ENCODE assay signal across 34 cellular contexts in the genomic region with DNA sequence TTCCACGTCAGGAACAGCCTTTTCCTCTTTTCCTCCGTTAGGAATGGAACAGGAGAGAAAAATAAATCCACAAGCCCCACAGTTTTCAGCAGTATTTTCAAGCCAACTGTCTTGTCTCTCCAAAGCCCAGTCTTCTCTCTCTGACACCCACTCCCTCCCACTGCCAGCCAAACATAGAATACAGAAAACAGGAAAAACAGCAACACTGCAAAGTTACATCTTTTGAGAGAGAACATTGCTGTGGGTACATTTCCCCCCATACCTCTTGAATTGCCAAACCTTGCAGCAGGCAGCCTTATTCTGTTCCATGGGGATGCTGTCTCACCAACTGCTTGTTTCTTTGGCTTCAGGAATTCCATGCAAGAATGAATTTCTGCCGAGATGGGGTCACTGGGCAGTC.
"Had no signal": no experiment of that assay in that cellular context is flagged by ENCODE, and none has a peak within 500 bp of the region (broad histone marks: within the 10 kb centered on the region; RNA-seq: fewer than 3 reads in every experiment).

No MANE protein-coding gene starts in this region.

- H3K4me3 ChIP-seq: body of pancreas, breast epithelium, Peyer's patch, SJSA1 had no signal

- H3K9ac ChIP-seq: SK-N-SH had no signal

- FAIRE-seq: astrocyte, TTC549 had no signal

- H3K4me1 Mint-ChIP-seq: activated CD4-positive, alpha-beta T cell treated with anti-CD3 and anti-CD28 coated beads, Interleukin-2, amount 10 ng/mL, durations not matched to agents 24 days and 14 days; activated naive CD8-positive, alpha-beta T cell treated with anti-CD3 and anti-CD28 coated beads for 36 hours; activated T-helper 17 cell treated with anti-CD3 and anti-CD28 coated beads, Interleukin-2, amount 50 U/mL, for 72 hours had no signal

- H3K27ac ChIP-seq: body of pancreas, breast epithelium, Peyer's patch, SJSA1 had no signal

- H3K27me3 ChIP-seq: body of pancreas, breast epithelium, Peyer's patch, SJSA1 had no signal

- H3K4me3 Mint-ChIP-seq: activated CD4-positive, alpha-beta T cell treated with anti-CD3 and anti-CD28 coated beads, Interleukin-2, amount 10 ng/mL, durations not matched to agents 24 days and 14 days; activated CD8-positive, alpha-beta T cell treated with anti-CD3 and anti-CD28 coated beads for 36 hours; activated naive CD8-positive, alpha-beta T cell treated with anti-CD3 and anti-CD28 coated beads for 36 hours; activated T-cell treated with anti-CD3 and anti-CD28 coated beads, Interleukin-2, amount 50 U/mL, for 72 hours; activated T-helper 17 cell treated with anti-CD3 and anti-CD28 coated beads, Interleukin-2, amount 50 U/mL, for 72 hours; T-helper 1 cell treated with Interleukin-12 subunit alpha and Interleukin-12 subunit beta and Interleukin-4 antibody, amounts not matched to agents 30 μg/mL and 1 μg/mL, for 36 hours; T-helper 2 cell treated with Interferon-gamma antibody and Interleukin-4, amounts not matched to agents 5 μg/mL and 100 μg/mL, for 36 hours had no signal

- H3K4me1 ChIP-seq: body of pancreas, breast epithelium, Peyer's patch, SJSA1 had no signal

- H3K36me3 ChIP-seq: breast epithelium, Peyer's patch, SJSA1 had no signal

- H3K9me3 ChIP-seq: body of pancreas, SJSA1, SK-N-SH had no signal

- DNase-seq: activated CD4-positive, alpha-beta T cell treated with anti-CD3 and anti-CD28 coated beads, Interleukin-2, amount 10 ng/mL, durations not matched to agents 24 days and 14 days; activated CD4-positive, alpha-beta T cell treated with anti-CD3 and anti-CD28 coated beads, Interleukin-2, amount 50 U/mL, for 4 hours; activated CD8-positive, alpha-beta T cell treated with anti-CD3 and anti-CD28 coated beads for 36 hours; activated effector memory CD4-positive, alpha-beta T cell treated with anti-CD3 and anti-CD28 coated beads, Interleukin-2, amount 50 U/mL, for 16 hours; activated naive CD4-positive, alpha-beta T cell; activated naive CD4-positive, alpha-beta T cell treated with anti-CD3 and anti-CD28 coated beads, Interleukin-2, amount 50 U/mL, for 16 hours; activated naive CD8-positive, alpha-beta T cell treated with anti-CD3 and anti-CD28 coated beads for 36 hours; activated T-cell treated with anti-CD3 and anti-CD28 coated beads, Interleukin-2, amount 50 U/mL, for 1 hour; activated T-cell treated with anti-CD3 and anti-CD28 coated beads, Interleukin-2, amount 50 U/mL, for 72 hours; body of pancreas; cerebellar nuclear complex; NCI-H1048; NCI-H1105 treated with DMSO at 0.1 percent for 48 hours; NCI-H1436; NCI-H1694; NCI-H1930; NCI-H2081 treated with DMSO at 0.1 percent for 48 hours; NCI-H226; NCI-H446 treated with DMSO at 0.1 percent for 48 hours; NCI-H524; NCI-H69; NCI-H82; PC-3; Peyer's patch; RPMI8226; SHP77 treated with DMSO at 0.1 percent for 48 hours; SK-N-SH had no signal

- H3K36me3 Mint-ChIP-seq: activated naive CD8-positive, alpha-beta T cell treated with anti-CD3 and anti-CD28 coated beads for 36 hours had no signal

- H3K9me2 ChIP-seq: SK-N-SH had no signal

- H3K27ac Mint-ChIP-seq: activated CD4-positive, alpha-beta T cell treated with anti-CD3 and anti-CD28 coated beads, Interleukin-2, amount 10 ng/mL, durations not matched to agents 24 days and 14 days; activated CD8-positive, alpha-beta T cell treated with anti-CD3 and anti-CD28 coated beads for 36 hours; activated naive CD8-positive, alpha-beta T cell treated with anti-CD3 and anti-CD28 coated beads for 36 hours; activated T-cell treated with anti-CD3 and anti-CD28 coated beads, Interleukin-2, amount 50 U/mL, for 72 hours; activated T-helper 17 cell treated with anti-CD3 and anti-CD28 coated beads, Interleukin-2, amount 50 U/mL, for 72 hours; T-helper 1 cell treated with Interleukin-12 subunit alpha and Interleukin-12 subunit beta and Interleukin-4 antibody, amounts not matched to agents 30 μg/mL and 1 μg/mL, for 36 hours; T-helper 2 cell treated with Interferon-gamma antibody and Interleukin-4, amounts not matched to agents 5 μg/mL and 100 μg/mL, for 36 hours had no signal

- H3K4me2 ChIP-seq: SK-N-SH had no signal

- H3K9me3 Mint-ChIP-seq: activated CD4-positive, alpha-beta T cell treated with anti-CD3 and anti-CD28 coated beads, Interleukin-2, amount 10 ng/mL, durations not matched to agents 24 days and 14 days; activated naive CD8-positive, alpha-beta T cell treated with anti-CD3 and anti-CD28 coated beads for 36 hours; activated T-cell treated with anti-CD3 and anti-CD28 coated beads, Interleukin-2, amount 50 U/mL, for 72 hours; activated T-helper 17 cell treated with anti-CD3 and anti-CD28 coated beads, Interleukin-2, amount 50 U/mL, for 72 hours; T-helper 1 cell treated with Interleukin-12 subunit alpha and Interleukin-12 subunit beta and Interleukin-4 antibody, amounts not matched to agents 30 μg/mL and 1 μg/mL, for 36 hours; T-helper 2 cell treated with Interferon-gamma antibody and Interleukin-4, amounts not matched to agents 5 μg/mL and 100 μg/mL, for 36 hours had no signal

- ATAC-seq: activated CD8-positive, alpha-beta T cell treated with anti-CD3 and anti-CD28 coated beads for 36 hours; activated T-cell treated with anti-CD3 and anti-CD28 coated beads, Interleukin-2, amount 50 U/mL, for 72 hours; activated T-helper 17 cell treated with anti-CD3 and anti-CD28 coated beads, Interleukin-2, amount 50 U/mL, for 72 hours; body of pancreas; PC-3 had no signal
